Comparison of ENCODE assay signal across 13 cellular contexts in genomic region chr11:2287102-2287501, GRCh38. TPM values are rescaled to one million over a fixed set of nuclear protein-coding genes. Genes with fewer than 3 reads are reported as not detected.
DNase-seq lines count a peak whose midpoint lies in the region; ATAC-seq and TF ChIP-seq lines count a peak whose summit lies in the region.
"Had no signal": no experiment of that assay in that cellular context is flagged by ENCODE, and none has a peak within 500 bp of the region (broad histone marks: within the 10 kb centered on the region; RNA-seq: fewer than 3 reads in every experiment).

No MANE protein-coding gene starts in this region.

- H3K4me3 Mint-ChIP-seq in activated naive CD8-positive, alpha-beta T cell, result no peak overlapping the region
- H3K4me3 Mint-ChIP-seq in activated naive CD8-positive, alpha-beta T cell treated with anti-CD3 and anti-CD28 coated beads for 36 hours, result no peak overlapping the region
- H3K4me3 Mint-ChIP-seq in WTC11, result no peak overlapping the region
- H3K4me3 Mint-ChIP-seq in glutamatergic neuron (ENCODE audit: unreplicated experiment), result no peak overlapping the region

- peaks cover 23% of the 10 kb centered on the region for H3K4me1 Mint-ChIP-seq in activated naive CD8-positive, alpha-beta T cell (ENCODE audit: low read depth)
- peaks cover 7% of the 10 kb centered on the region for H3K4me1 Mint-ChIP-seq in activated naive CD8-positive, alpha-beta T cell treated with anti-CD3 and anti-CD28 coated beads for 36 hours
- H3K4me1 Mint-ChIP-seq in WTC11 (peaks cover 8% of the 10 kb centered on the region; the same call in 1 of the 2 replicates), glutamatergic neuron (ENCODE audit: low read depth, unreplicated experiment) (peaks cover 1% of the 10 kb centered on the region)

- intact Hi-C loops in mucosa of descending colon (cut with DNase I, micrococcal nuclease), result no loop called here
- intact Hi-C loops in stomach (cut with DNase I; ENCODE audit: low total_unique reads), result no loop called here

- H3K4me1 ChIP-seq in mucosa of descending colon (ENCODE audit: low read depth) (no peaks in the 10 kb centered on the region), stomach (peaks cover 0 to 12% (median 6%) of the 10 kb centered on the region in 4 donors)
- H3K4me1 ChIP-seq: colonic mucosa had no signal

- H3K4me3 ChIP-seq in mucosa of descending colon (no peak overlapping the region), stomach (no peak overlapping the region)
- H3K4me3 ChIP-seq: colonic mucosa had no signal

- H3K9me3 ChIP-seq in mucosa of descending colon, result no peaks in the 10 kb centered on the region
- H3K9me3 ChIP-seq in stomach, result peaks cover 0 to 5% (median 0%) of the 10 kb centered on the region in 4 donors
- H3K9me3 ChIP-seq: colonic mucosa had no signal

- peak overlapping the region in 2 of 5 donors; percentile 11 to 14 for H3K27ac ChIP-seq in stomach
- H3K27ac ChIP-seq: colonic mucosa had no signal

- no peak for TF ChIP-seq POLR2A in stomach (IDR thresholded peaks at IDR 0.05)

- WGBS in stomach, 5 donors, result 48 to 67% (median 58%) methylated on average over 16 of the region's 16 CpGs

- no peak for DNase-seq in activated naive CD8-positive, alpha-beta T cell treated with anti-CD3 and anti-CD28 coated beads for 36 hours
- DNase-seq in WTC11 (ENCODE audit: low spot score), result peak; percentile 6
- peak; percentile 9 to 50 (median 31) for DNase-seq in mucosa of descending colon
- DNase-seq in stomach, result peak; percentile 20
- no peak for DNase-seq in NCI-H187 treated with DMSO at 0.1 percent for 48 hours (lab: John Stamatoyannopoulos, UW)
- no peak for DNase-seq in glutamatergic neuron
- DNase-seq in NCI-H1694 (lab: John Stamatoyannopoulos, UW), result no peak
- DNase-seq: colonic mucosa, NCI-H1417 treated with DMSO at 0.1 percent for 48 hours, NCI-H510A treated with DMSO at 0.1 percent for 48 hours had no signal

- TF ChIP-seq CTCF in WTC11 (IDR thresholded peaks at IDR 0.05), result no peak
- no peak for TF ChIP-seq CTCF in mucosa of descending colon (IDR thresholded peaks at IDR 0.05)
- TF ChIP-seq CTCF in stomach (IDR thresholded peaks at IDR 0.05), result no peak
- TF ChIP-seq CTCF in glutamatergic neuron (IDR thresholded peaks at IDR 0.05; ENCODE audit: partially characterized antibody, unreplicated experiment), result no peak

- peak overlapping the region; percentile 46 for H3K27ac Mint-ChIP-seq in activated naive CD8-positive, alpha-beta T cell
- H3K27ac Mint-ChIP-seq in activated naive CD8-positive, alpha-beta T cell treated with anti-CD3 and anti-CD28 coated beads for 36 hours, result no peak overlapping the region
- H3K27ac Mint-ChIP-seq in WTC11, result no peak overlapping the region
- no peak overlapping the region for H3K27ac Mint-ChIP-seq in glutamatergic neuron (ENCODE audit: unreplicated experiment)

- H3K27me3 Mint-ChIP-seq in activated naive CD8-positive, alpha-beta T cell, result no peaks in the 10 kb centered on the region
- no peaks in the 10 kb centered on the region for H3K27me3 Mint-ChIP-seq in activated naive CD8-positive, alpha-beta T cell treated with anti-CD3 and anti-CD28 coated beads for 36 hours
- peaks cover 66% of the 10 kb centered on the region for H3K27me3 Mint-ChIP-seq in WTC11 (ENCODE audit: low read depth)
- peaks cover 3% of the 10 kb centered on the region for H3K27me3 Mint-ChIP-seq in glutamatergic neuron (ENCODE audit: unreplicated experiment)

- no peaks in the 10 kb centered on the region for H3K36me3 ChIP-seq in mucosa of descending colon (ENCODE audit: low read depth)
- H3K36me3 ChIP-seq in stomach, result no peaks in the 10 kb centered on the region
- H3K36me3 ChIP-seq: colonic mucosa had no signal

- peaks cover 5% of the 10 kb centered on the region for H3K36me3 Mint-ChIP-seq in activated naive CD8-positive, alpha-beta T cell
- peaks cover 5% of the 10 kb centered on the region for H3K36me3 Mint-ChIP-seq in activated naive CD8-positive, alpha-beta T cell treated with anti-CD3 and anti-CD28 coated beads for 36 hours
- no peaks in the 10 kb centered on the region for H3K36me3 Mint-ChIP-seq in WTC11
- H3K36me3 Mint-ChIP-seq in glutamatergic neuron (ENCODE audit: unreplicated experiment), result peaks cover 3% of the 10 kb centered on the region

- H3K9me3 Mint-ChIP-seq in activated naive CD8-positive, alpha-beta T cell (ENCODE audit: low read depth), result peaks cover 3% of the 10 kb centered on the region
- peaks cover 6% of the 10 kb centered on the region for H3K9me3 Mint-ChIP-seq in activated naive CD8-positive, alpha-beta T cell treated with anti-CD3 and anti-CD28 coated beads for 36 hours
- H3K9me3 Mint-ChIP-seq in WTC11, result peaks cover 6% of the 10 kb centered on the region; the same call in 1 of the 2 replicates
- peaks cover 2% of the 10 kb centered on the region for H3K9me3 Mint-ChIP-seq in glutamatergic neuron (ENCODE audit: unreplicated experiment)

- TF ChIP-seq EP300 in stomach (IDR thresholded peaks at IDR 0.05), result no peak

- POLR2A ChIA-PET in WTC11 (lab: Charles Lee), result no interaction called here

- no peak for ATAC-seq in WTC11
- no peak for ATAC-seq in mucosa of descending colon
- ATAC-seq: esophagus mucosa had no signal

- CTCF ChIA-PET in WTC11 (lab: Charles Lee), result interaction anchor here (1.6 kb wide), 1 partner anchor 101 kb away, joined by 4 read pairs; no protein-coding TSS in a partner anchor

- H3K27me3 ChIP-seq in stomach, result peaks cover 0 to 19% (median 0%) of the 10 kb centered on the region in 3 donors
- H3K27me3 ChIP-seq: colonic mucosa had no signal

TF ChIP-seq in WTC11, 78 proteins besides CTCF, POLR2A, EP300 and RAD21:
- TF ChIP-seq TP53 (CRISPR knock-in tag; IDR thresholded peaks at IDR 0.05), result no peak
- no peak for TF ChIP-seq ZNF281 (CRISPR knock-in tag; IDR thresholded peaks at IDR 0.05)
- TF ChIP-seq, protein P1, sequence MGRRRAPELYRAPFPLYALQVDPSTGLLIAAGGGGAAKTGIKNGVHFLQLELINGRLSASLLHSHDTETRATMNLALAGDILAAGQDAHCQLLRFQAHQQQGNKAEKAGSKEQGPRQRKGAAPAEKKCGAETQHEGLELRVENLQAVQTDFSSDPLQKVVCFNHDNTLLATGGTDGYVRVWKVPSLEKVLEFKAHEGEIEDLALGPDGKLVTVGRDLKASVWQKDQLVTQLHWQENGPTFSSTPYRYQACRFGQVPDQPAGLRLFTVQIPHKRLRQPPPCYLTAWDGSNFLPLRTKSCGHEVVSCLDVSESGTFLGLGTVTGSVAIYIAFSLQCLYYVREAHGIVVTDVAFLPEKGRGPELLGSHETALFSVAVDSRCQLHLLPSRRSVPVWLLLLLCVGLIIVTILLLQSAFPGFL (CRISPR knock-in tag; IDR thresholded peaks at IDR 0.05; ENCODE audit: borderline replicate concordance), result no peak

RNA-seq across cellular contexts. Expression of gene C11orf21, which starts 14.6 kb away (rescaled TPM):
- 1 to 10 TPM; 2.5 to 2.6 TPM for total RNA-seq in activated naive CD8-positive, alpha-beta T cell treated with anti-CD3 and anti-CD28 coated beads for 36 hours
- total RNA-seq in WTC11 (2021) (0.11 to 0.24 TPM in 2 of 3 replicates, not detected in the other), mucosa of descending colon (1 to 10 TPM in 2 of 3 donors, under 1 TPM in 1; 0.35 to 2.3 (median 1.9) TPM), stomach (1 to 10 TPM in 1 of 5 donors, under 1 TPM in 2, not detected in 2; 0.72 to 1.3 (median 0.92) TPM), glutamatergic neuron (ENCODE audit: unreplicated experiment) (not detected)
- 1 to 10 TPM in 1 of 3 donors, under 1 TPM in 2; 0.61 to 1.8 (median 0.63) TPM for polyA plus RNA-seq in stomach
- polyA plus RNA-seq: keratinocyte had no signal

RNA-seq across cellular contexts. Expression of gene TSPAN32, which starts 14.7 kb away (rescaled TPM):
- total RNA-seq in activated naive CD8-positive, alpha-beta T cell treated with anti-CD3 and anti-CD28 coated beads for 36 hours, result 1 to 10 TPM; 5.4 to 5.5 TPM
- 0.39 TPM in 1 of 3 replicates, not detected in the others for total RNA-seq in WTC11 (2021)
- total RNA-seq in mucosa of descending colon, result 1 to 10 TPM; 1.2 to 2.8 (median 2.6) TPM
- total RNA-seq in stomach, result 1 to 10 TPM in 1 of 5 donors, not detected in 4; 1.5 TPM
- 1 to 10 TPM; 1.1 to 9.0 (median 3.1) TPM for polyA plus RNA-seq in stomach
- total RNA-seq in glutamatergic neuron (ENCODE audit: unreplicated experiment), result not detected
- total RNA-seq: esophagus mucosa had no signal
- polyA plus RNA-seq: keratinocyte had no signal

RNA-seq across cellular contexts. Expression of gene ASCL2, which starts 16.7 kb away (rescaled TPM):
- 1 to 10 TPM; 2.5 to 2.9 TPM for total RNA-seq in activated naive CD8-positive, alpha-beta T cell treated with anti-CD3 and anti-CD28 coated beads for 36 hours
- total RNA-seq in WTC11 (2021) (0.24 to 0.73 TPM (median 0.64 TPM) in 3 replicates), mucosa of descending colon (1 to 10 TPM; 2.6 to 8.4 (median 8.1) TPM), stomach (1 to 10 TPM in 1 of 5 donors, not detected in 4; 2.6 TPM), glutamatergic neuron (ENCODE audit: unreplicated experiment) (not detected)
- 1 to 10 TPM in 2 of 3 donors, under 1 TPM in 1; 0.81 to 6.3 (median 1.8) TPM for polyA plus RNA-seq in stomach

Comparison
In these comparisons a context has a peak if more than half of its experiments do, and no peak if none do; other contexts are left out.
1. DNase-seq: peak in WTC11 (single experiment), mucosa of descending colon (3 of 3) and stomach (single experiment); none in activated naive CD8-positive, alpha-beta T cell treated with anti-CD3 and anti-CD28 coated beads for 36 hours (single experiment), NCI-H187 treated with DMSO at 0.1 percent for 48 hours (single experiment), glutamatergic neuron (single experiment) and NCI-H1694 (single experiment).